8 cellular contexts compared by ENCODE assay signal in the genomic region with DNA sequence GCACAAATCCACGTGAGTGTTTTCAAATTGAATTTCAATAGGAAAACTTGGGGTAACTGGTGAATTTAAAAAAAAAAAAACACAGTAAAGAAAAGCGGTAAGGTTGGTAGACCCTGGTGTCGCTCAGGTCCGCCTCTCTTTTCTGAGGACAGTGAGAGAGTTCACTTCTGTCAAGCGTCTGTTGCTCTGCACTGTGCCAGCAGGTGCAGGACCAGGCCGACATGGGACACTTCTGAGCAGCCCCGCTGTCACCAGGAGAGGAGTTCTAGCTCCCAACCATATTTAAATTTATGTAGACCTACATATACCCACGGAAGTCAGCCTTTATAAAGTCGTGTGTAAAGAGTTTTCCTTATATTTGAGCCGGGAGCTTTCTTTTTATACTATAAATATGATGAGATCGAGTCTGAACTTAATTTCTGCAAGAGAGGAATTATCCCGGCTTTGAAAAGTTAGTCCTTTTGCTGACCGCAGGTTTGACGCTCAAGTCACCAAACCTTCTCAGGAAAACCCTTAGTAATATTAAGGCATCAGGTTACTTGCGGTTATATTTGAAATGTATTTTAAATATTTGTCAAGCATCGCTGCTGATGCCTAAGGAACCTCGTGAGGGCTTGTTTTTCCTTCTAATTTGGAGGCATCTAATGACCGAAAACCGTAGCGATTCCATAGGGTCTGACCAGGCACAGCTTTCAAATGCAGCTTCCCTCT.
DNase-seq lines count a peak whose midpoint lies in the region; ATAC-seq and TF ChIP-seq lines count a peak whose summit lies in the region.

No MANE protein-coding gene starts in this region.

- DNase-seq in activated T-cell treated with anti-CD3 and anti-CD28 coated beads, Interleukin-2, amount 50 U/mL, for 1 hour, result peak; percentile 71
- peak; percentile 66 for DNase-seq in stimulated activated naive CD4-positive, alpha-beta T cell treated with Interleukin-2 at 50 U/mL for 16 hours (lab: John Stamatoyannopoulos, UW)
- DNase-seq in NCI-H2227 treated with DMSO at 0.1 percent for 48 hours (lab: John Stamatoyannopoulos, UW), result no peak
- no peak for DNase-seq in GM03348 (ENCODE audit: low spot score)

- no peak for TF ChIP-seq CTCF in DOHH2 (IDR thresholded peaks at IDR 0.05; ENCODE audit: low read depth, low read length, poor library complexity, severe bottlenecking)

- no peaks in the 10 kb centered on the region for H4K20me1 ChIP-seq in DOHH2 (ENCODE audit: control insufficient read depth, insufficient read depth, low read depth, low read length)

- ATAC-seq in GM19467 (IDR thresholded peaks at IDR 0.05; ENCODE audit: unreplicated experiment), result peak; percentile 43

- peaks cover 42% of the 10 kb centered on the region for H3F3A ChIP-seq in DOHH2 (ENCODE audit: control insufficient read depth, insufficient read depth)

- H3K27me3 ChIP-seq in DOHH2 (ENCODE audit: control insufficient read depth, low read length) (peaks cover 8% of the 10 kb centered on the region; the same call in 1 of the 2 replicates), HUES6 (ENCODE audit: control insufficient read depth, insufficient read depth, low read length) (peaks cover 80% of the 10 kb centered on the region)

- peak overlapping the region; percentile 80 for H3K4me2 ChIP-seq in DOHH2 (ENCODE audit: low read length)

- H3K9ac ChIP-seq in HUES6 (ENCODE audit: low read length), result no peak overlapping the region

- H3K9me3 ChIP-seq in DOHH2 (ENCODE audit: control insufficient read depth, insufficient read depth, low read length), result no peaks in the 10 kb centered on the region
- H3K9me3 ChIP-seq in HUES6 (ENCODE audit: control insufficient read depth, insufficient read depth, low read depth, low read length), result 0 out of 2 replicates have a peak, but pooled peaks cover 3% of the 10 kb centered on the region
- H3K9me3 ChIP-seq in iPS-18c (ENCODE audit: control insufficient read depth, insufficient read depth, low read length), result peaks cover 3% of the 10 kb centered on the region

- H3K4me3 ChIP-seq in DOHH2 (ENCODE audit: low read length) (peak overlapping the region; percentile 91), HUES6 (ENCODE audit: low read depth, low read length) (peak overlapping the region; percentile 68), iPS-18c (ENCODE audit: insufficient read depth, low read depth, low read length) (peak overlapping the region; percentile 61; the same call in 1 of the 2 replicates)

- H3K36me3 ChIP-seq in DOHH2 (ENCODE audit: control insufficient read depth, low read length) (peaks cover 40% of the 10 kb centered on the region), HUES6 (ENCODE audit: control insufficient read depth, insufficient read depth, low read length) (no peaks in the 10 kb centered on the region)

- H3K79me2 ChIP-seq in DOHH2 (ENCODE audit: control insufficient read depth, low read length), result peaks cover 55% of the 10 kb centered on the region

- H3K4me1 ChIP-seq in DOHH2 (ENCODE audit: control insufficient read depth, low read length), result peaks cover 31% of the 10 kb centered on the region
- H3K4me1 ChIP-seq in HUES6 (ENCODE audit: control insufficient read depth, insufficient read depth, low read length), result no peaks in the 10 kb centered on the region

- H3K9me2 ChIP-seq in DOHH2 (replicated peaks; ENCODE audit: control insufficient read depth, low read length), result no peaks in the 10 kb centered on the region

- H3K27ac ChIP-seq in DOHH2 (ENCODE audit: low read depth, low read length), result peak overlapping the region; percentile 82
- H3K27ac ChIP-seq in HUES6 (ENCODE audit: low read depth, low read length), result no peak overlapping the region

Comparison
In these comparisons a context has a peak if more than half of its experiments do, and no peak if none do; other contexts are left out.
1. DNase-seq: peak in activated T-cell treated with anti-CD3 and anti-CD28 coated beads, Interleukin-2, amount 50 U/mL, for 1 hour (single experiment) and stimulated activated naive CD4-positive, alpha-beta T cell treated with Interleukin-2 at 50 U/mL for 16 hours (single experiment); none in NCI-H2227 treated with DMSO at 0.1 percent for 48 hours (single experiment) and GM03348 (single experiment).
2. Peak in every context shown above with its lines, with median percentiles within 50 percentile points of each other: H3K4me3 ChIP-seq.